Comparison of ENCODE assay signal across 26 cellular contexts in the genomic region with DNA sequence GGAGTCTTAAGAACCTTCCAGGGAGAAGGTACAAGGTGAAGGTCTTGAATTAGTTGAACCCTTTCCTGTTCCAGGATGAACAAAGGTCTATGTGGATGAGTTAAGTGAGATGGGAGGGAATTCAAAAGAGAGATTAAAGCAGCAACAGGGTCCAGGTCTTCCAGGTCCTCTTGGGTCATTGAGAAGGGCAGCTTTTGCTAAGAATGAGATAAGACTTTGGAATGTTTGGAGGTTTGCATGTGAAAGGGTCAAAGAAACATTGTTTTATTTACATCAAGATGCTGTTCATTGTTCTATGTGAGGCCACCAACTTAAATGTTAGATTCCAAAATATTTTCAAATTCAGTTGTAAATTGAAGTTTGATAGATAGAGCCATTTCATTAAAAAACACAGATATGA.
"Had no signal": no experiment of that assay in that cellular context is flagged by ENCODE, and none has a peak within 500 bp of the region (broad histone marks: within the 10 kb centered on the region; RNA-seq: fewer than 3 reads in every experiment).

No MANE protein-coding gene starts in this region.

- H3K27me3 ChIP-seq: gastrocnemius medialis, heart right ventricle, left lung, right lobe of liver, spleen, tibial artery, upper lobe of left lung, uterus had no signal

- H3K79me2 ChIP-seq: parathyroid adenoma had no signal

- FAIRE-seq: endometrium, keratinocyte had no signal

- H3K36me3 Mint-ChIP-seq: immature natural killer cell; memory B cell; naive thymus-derived CD4-positive, alpha-beta T cell; stimulated activated memory B cell treated with anti-CD40 and anti-IgM and Interleukin-4, amounts not matched to agents 10 μg/mL and 1 μg/mL and 100 μg/mL, for 72 hours had no signal

- H3K9me3 ChIP-seq: gastrocnemius medialis, heart right ventricle, left lung, lower lobe of right lung, psoas muscle, right lobe of liver, spleen, tibial artery, upper lobe of left lung, uterus had no signal

- ATAC-seq: esophagus mucosa; gastrocnemius medialis; heart right ventricle; left lung; lower lobe of right lung; naive thymus-derived CD4-positive, alpha-beta T cell; psoas muscle; right lobe of liver; stimulated activated memory B cell treated with anti-CD40 and anti-IgM and Interleukin-4, amounts not matched to agents 10 μg/mL and 1 μg/mL and 100 μg/mL, for 72 hours had no signal

- H2AFZ ChIP-seq: parathyroid adenoma had no signal

- H3K4me3 ChIP-seq: gastrocnemius medialis, heart right ventricle, left lung, lower lobe of right lung, psoas muscle, right lobe of liver, spleen, tibial artery, upper lobe of left lung, uterus had no signal

- H3K4me1 ChIP-seq: gastrocnemius medialis, heart right ventricle, left lung, lower lobe of right lung, parathyroid adenoma, psoas muscle, right lobe of liver, spleen, tibial artery, upper lobe of left lung, uterus had no signal

- H3K9me3 Mint-ChIP-seq: nephron progenitor cell had no signal

- H3K27ac Mint-ChIP-seq: immature natural killer cell; memory B cell; naive thymus-derived CD4-positive, alpha-beta T cell; nephron progenitor cell; stimulated activated memory B cell treated with anti-CD40 and anti-IgM and Interleukin-4, amounts not matched to agents 10 μg/mL and 1 μg/mL and 100 μg/mL, for 72 hours; stimulated activated naive CD8-positive, alpha-beta T cell treated with anti-CD3 and anti-CD28 coated beads, Interleukin-15, Interleukin-2, amounts not matched to agents 100 ng/mL and 50 ng/mL, for 24 hours had no signal

- H3K4me1 Mint-ChIP-seq: immature natural killer cell; memory B cell; naive thymus-derived CD4-positive, alpha-beta T cell; stimulated activated memory B cell treated with anti-CD40 and anti-IgM and Interleukin-4, amounts not matched to agents 10 μg/mL and 1 μg/mL and 100 μg/mL, for 72 hours had no signal

- H3K27ac ChIP-seq: gastrocnemius medialis, heart right ventricle, left lung, lower lobe of right lung, parathyroid adenoma, psoas muscle, right lobe of liver, spleen, tibial artery, upper lobe of left lung, uterus had no signal

- H3K9ac ChIP-seq: parathyroid adenoma had no signal

- H3K27me3 Mint-ChIP-seq: memory B cell; naive thymus-derived CD4-positive, alpha-beta T cell; stimulated activated memory B cell treated with anti-CD40 and anti-IgM and Interleukin-4, amounts not matched to agents 10 μg/mL and 1 μg/mL and 100 μg/mL, for 72 hours; stimulated activated naive CD8-positive, alpha-beta T cell treated with anti-CD3 and anti-CD28 coated beads, Interleukin-15, Interleukin-2, amounts not matched to agents 100 ng/mL and 50 ng/mL, for 24 hours had no signal

- DNase-seq: effector memory CD4-positive, alpha-beta T cell; gastrocnemius medialis; heart right ventricle; hypothalamus; immature natural killer cell; left lung; lower lobe of right lung; naive thymus-derived CD4-positive, alpha-beta T cell; nephron progenitor cell; psoas muscle; retina; right lobe of liver; spleen; stimulated activated CD4-positive, alpha-beta T cell treated with anti-CD3 and anti-CD28 coated beads, Interleukin-15, amount 100 ng/mL, for 24 hours; stimulated activated CD4-positive, alpha-beta T cell treated with anti-CD3 and anti-CD28 coated beads, Interleukin-1b, Interleukin-23, amount 100 ng/mL, for 48 hours; stimulated activated CD4-positive, alpha-beta T cell treated with anti-CD3 and anti-CD28 coated beads, Interleukin-4, amount 100 ng/mL, for 24 hours; tibial artery; upper lobe of left lung; uterus had no signal

- H3K4me3 Mint-ChIP-seq: immature natural killer cell; memory B cell; naive thymus-derived CD4-positive, alpha-beta T cell; nephron progenitor cell; stimulated activated memory B cell treated with anti-CD40 and anti-IgM and Interleukin-4, amounts not matched to agents 10 μg/mL and 1 μg/mL and 100 μg/mL, for 72 hours; stimulated activated naive CD8-positive, alpha-beta T cell treated with anti-CD3 and anti-CD28 coated beads, Interleukin-15, Interleukin-2, amounts not matched to agents 100 ng/mL and 50 ng/mL, for 24 hours had no signal

- H3K36me3 ChIP-seq: gastrocnemius medialis, heart right ventricle, left lung, lower lobe of right lung, right lobe of liver, spleen, tibial artery, upper lobe of left lung, uterus had no signal
